ENCODE assay signal across 3 cellular contexts in the genomic region with DNA sequence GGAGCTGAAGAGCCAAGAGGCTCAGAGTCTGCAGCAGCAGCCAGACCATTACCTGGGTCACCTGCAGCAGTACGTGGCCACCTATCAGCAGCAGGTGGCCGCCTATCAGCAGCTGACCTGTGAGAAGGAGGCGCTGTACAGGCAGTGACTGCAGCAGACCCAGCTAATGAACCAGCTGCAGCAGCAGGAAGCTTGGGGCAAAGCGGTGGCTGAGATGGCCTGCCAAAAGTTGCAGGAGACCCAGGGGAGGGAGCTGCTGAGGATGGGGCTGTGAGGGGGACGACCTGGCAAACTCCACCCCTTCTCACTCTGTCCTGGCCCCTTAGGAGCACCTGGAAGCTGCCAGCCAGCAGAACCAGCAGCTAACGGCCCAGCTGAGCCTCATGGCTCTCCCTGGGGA. TPM values are rescaled to one million over a fixed set of nuclear protein-coding genes. Genes with fewer than 3 reads are reported as not detected.
"Had no signal": no experiment of that assay in that cellular context is flagged by ENCODE, and none has a peak within 500 bp of the region (broad histone marks: within the 10 kb centered on the region; RNA-seq: fewer than 3 reads in every experiment).

No MANE protein-coding gene starts in this region.

RNA-seq across cellular contexts. Expression of gene GOLGA8H, which starts 8.4 kb away (rescaled TPM):
- total RNA-seq: HT-29, IMR-90, K562 had no signal
